In genomic region chr1:204909109-204909508, GRCh38 we compare ENCODE assay signal across 18 cellular contexts. TPM values are rescaled to one million over a fixed set of nuclear protein-coding genes. Genes with fewer than 3 reads are reported as not detected.
"Had no signal": no experiment of that assay in that cellular context is flagged by ENCODE, and none has a peak within 500 bp of the region (broad histone marks: within the 10 kb centered on the region; RNA-seq: fewer than 3 reads in every experiment).

No MANE protein-coding gene starts in this region.

- ATAC-seq: activated CD8-positive, alpha-beta memory T cell treated with anti-CD3 and anti-CD28 coated beads, Interleukin-2, amount 10 ng/mL, durations not matched to agents 7 days and 5 days; natural killer cell treated with Interleukin-12 subunit alpha and Interleukin-12 subunit beta and Interleukin-15 and Interleukin-18, amount 100 ng/mL, for 72 hours; stimulated activated naive CD8-positive, alpha-beta T cell treated with anti-CD3 and anti-CD28 coated beads, Interleukin-15, amount 100 ng/mL, for 72 hours had no signal

- H3K4me3 ChIP-seq: skin epidermis had no signal

- H3K9me3 Mint-ChIP-seq: immature natural killer cell; natural killer cell treated with Interleukin-12 subunit alpha and Interleukin-12 subunit beta and Interleukin-15 and Interleukin-18, amount 100 ng/mL, for 72 hours; type B pancreatic cell had no signal

- H3K36me3 Mint-ChIP-seq: activated CD8-positive, alpha-beta memory T cell treated with anti-CD3 and anti-CD28 coated beads, Interleukin-2, amount 10 ng/mL, durations not matched to agents 7 days and 5 days; activated naive CD8-positive, alpha-beta T cell; brain; immature natural killer cell; natural killer cell treated with Interleukin-12 subunit alpha and Interleukin-12 subunit beta and Interleukin-15 and Interleukin-18, amount 100 ng/mL, for 72 hours; type B pancreatic cell had no signal

- H3K4me1 Mint-ChIP-seq: activated CD8-positive, alpha-beta memory T cell treated with anti-CD3 and anti-CD28 coated beads, Interleukin-2, amount 10 ng/mL, durations not matched to agents 7 days and 5 days; brain; immature natural killer cell had no signal

- H3K27me3 Mint-ChIP-seq: brain had no signal

- H3K27ac ChIP-seq: skin epidermis had no signal

- H3K27ac Mint-ChIP-seq: activated CD8-positive, alpha-beta memory T cell treated with anti-CD3 and anti-CD28 coated beads, Interleukin-2, amount 10 ng/mL, durations not matched to agents 7 days and 5 days; activated naive CD8-positive, alpha-beta T cell; brain; immature natural killer cell; natural killer cell treated with Interleukin-12 subunit alpha and Interleukin-12 subunit beta and Interleukin-15 and Interleukin-18, amount 100 ng/mL, for 72 hours; stimulated activated naive CD8-positive, alpha-beta T cell treated with anti-CD3 and anti-CD28 coated beads, Interleukin-15, amount 100 ng/mL, for 72 hours; type B pancreatic cell had no signal

- H3K4me3 Mint-ChIP-seq: activated CD8-positive, alpha-beta memory T cell treated with anti-CD3 and anti-CD28 coated beads, Interleukin-2, amount 10 ng/mL, durations not matched to agents 7 days and 5 days; activated naive CD8-positive, alpha-beta T cell; brain; immature natural killer cell; natural killer cell treated with Interleukin-12 subunit alpha and Interleukin-12 subunit beta and Interleukin-15 and Interleukin-18, amount 100 ng/mL, for 72 hours; stimulated activated naive CD8-positive, alpha-beta T cell treated with anti-CD3 and anti-CD28 coated beads, Interleukin-15, amount 100 ng/mL, for 72 hours; type B pancreatic cell had no signal

- DNase-seq: activated CD4-positive, alpha-beta T cell treated with anti-CD3 and anti-CD28 coated beads, Interleukin-2, amount 50 U/mL, for 48 hours; activated CD4-positive, CD25-positive, alpha-beta regulatory T cell treated with anti-CD3 and anti-CD28 coated beads, Interleukin-2, amount 50 U/mL, for 72 hours; activated CD8-positive, alpha-beta memory T cell treated with anti-CD3 and anti-CD28 coated beads, Interleukin-2, amount 10 ng/mL, durations not matched to agents 7 days and 5 days; activated effector memory CD4-positive, alpha-beta T cell treated with anti-CD3 and anti-CD28 coated beads, Interleukin-2, amount 50 U/mL, for 16 hours; activated T-cell treated with anti-CD3 and anti-CD28 coated beads, Interleukin-2, amount 50 U/mL, for 1 hour; amniotic stem cell; effector CD8-positive, alpha-beta T cell; foreskin melanocyte; immature natural killer cell; stimulated activated CD4-positive, alpha-beta T cell treated with anti-CD3 and anti-CD28 coated beads, Interleukin-15, amount 100 ng/mL, for 24 hours; stimulated activated CD4-positive, alpha-beta T cell treated with anti-CD3 and anti-CD28 coated beads, Interleukin-4, amount 100 ng/mL, for 4 hours; stimulated activated CD8-positive, alpha-beta memory T cell treated with anti-CD3 and anti-CD28 coated beads, Interleukin-4, amount 100 ng/mL, for 48 hours; stimulated activated naive CD8-positive, alpha-beta T cell treated with anti-CD3 and anti-CD28 coated beads, Interleukin-15, amount 100 ng/mL, for 72 hours had no signal

RNA-seq across cellular contexts. Expression of gene NFASC, which starts 38.4 kb away (rescaled TPM):
- polyA plus RNA-seq: immature natural killer cell had no signal
